Comparison of ENCODE assay signal across 8 cellular contexts in the genomic region with DNA sequence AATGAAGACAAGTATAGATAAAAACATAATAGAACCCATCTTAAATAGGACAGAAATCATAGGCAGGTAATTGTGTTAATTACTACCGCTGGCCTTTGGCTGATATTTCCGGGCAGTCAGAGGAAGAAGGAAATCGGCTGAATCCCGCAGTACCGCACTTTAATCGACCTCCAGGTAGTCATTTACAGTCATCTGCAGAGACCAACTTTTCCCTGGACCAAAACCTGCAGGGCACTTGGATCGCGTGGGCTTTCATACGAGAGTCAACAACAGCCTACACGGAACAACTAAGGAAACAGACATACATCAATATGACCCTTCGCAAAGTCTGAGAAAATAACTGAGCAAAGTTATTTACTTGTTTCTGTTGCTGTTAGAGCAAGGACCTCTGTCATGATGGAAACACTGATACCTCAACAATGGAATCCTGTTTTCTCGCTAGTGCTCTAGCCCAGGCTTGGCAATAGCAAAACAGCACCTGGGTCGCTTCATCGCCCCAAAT. TPM values are rescaled to one million over a fixed set of nuclear protein-coding genes. Genes with fewer than 3 reads are reported as not detected.
A peak's percentile ranks its signal among the peaks of the same experiment; 100 is the strongest.
DNase-seq lines count a peak whose midpoint lies in the region; ATAC-seq, FAIRE-seq and TF ChIP-seq lines count a peak whose summit lies in the region.

No MANE protein-coding gene starts in this region.

- H3K9me3 ChIP-seq in adrenal gland (replicated peaks in 1 of 3) (no peaks in the 10 kb centered on the region), keratinocyte (ENCODE audit: control insufficient read depth, low read depth, low read length) (no peaks in the 10 kb centered on the region), subcutaneous abdominal adipose tissue (ENCODE audit: control insufficient read depth in 5 of 5, low read length in 5 of 5) (no peaks in the 10 kb centered on the region)

- no peak for ATAC-seq in activated CD4-positive, CD25-positive, alpha-beta regulatory T cell treated with anti-CD3 and anti-CD28 coated beads, Interleukin-2, amount 50 U/mL, for 24 hours
- ATAC-seq in GM18498 (IDR thresholded peaks at IDR 0.05; ENCODE audit: unreplicated experiment) = no peak

- H2AFZ ChIP-seq in keratinocyte (ENCODE audit: control insufficient read depth, low read length) = peak overlapping the region; percentile 92

- peaks cover 39% of the 10 kb centered on the region for H3K79me2 ChIP-seq in keratinocyte (ENCODE audit: control insufficient read depth, insufficient read depth, low read length)

- WGBS in adrenal gland, 4 donors = 0 to 2% (median 1%) methylated on average over 14 of the region's 14 CpGs

- intact Hi-C loops in adrenal gland (cut with DNase I) = loop anchor here in 1 of 2 donors (10.0 kb wide), 1 partner anchor 52 kb away; the partner anchor contains the start of gene MSANTD4

- peak overlapping the region; percentile 99 for H3K4me2 ChIP-seq in keratinocyte (ENCODE audit: control insufficient read depth, extremely low read depth, insufficient read depth, low read depth, low read length)

- H3K27ac ChIP-seq in adrenal gland (peak overlapping the region; percentile 66 to 97 (median 93)), keratinocyte (ENCODE audit: control insufficient read depth, insufficient read depth, low read length) (peak overlapping the region; percentile 83), subcutaneous abdominal adipose tissue (ENCODE audit: low read depth, low read length) (peak overlapping the region; percentile 71)

- DNase-seq in GM06990 (ENCODE audit: extremely low read depth, insufficient read length) = no peak
- DNase-seq in KG1 (lab: John Stamatoyannopoulos, UW) = peak; percentile 78
- DNase-seq in adrenal gland = peak in 6 of 7 donors; percentile 4 to 61 (median 19)
- no peak for DNase-seq in keratinocyte (ENCODE audit: low read depth, low spot score)
- DNase-seq in OCI-M2 (lab: John Stamatoyannopoulos, UW; ENCODE audit: unreplicated experiment) = no peak

- H3K4me3 ChIP-seq in GM06990 (replicated peaks; ENCODE audit: low read depth, low read length) (peak overlapping the region; percentile 86), adrenal gland (peak overlapping the region in 3 of 4 donors; percentile 65 to 88 (median 69)), keratinocyte (ENCODE audit: control insufficient read depth in 2 of 3, extremely low read depth in 1 of 3, insufficient read depth in 2 of 3, low read depth in 1 of 3, low read length in 3 of 3) (peak overlapping the region; percentile 82 to 91 (median 87)), subcutaneous abdominal adipose tissue (ENCODE audit: low read depth in 1 of 5, low read length in 5 of 5) (peak overlapping the region; percentile 97 to 100 (median 99))

- dilution Hi-C loops in keratinocyte (cut with MboI; ENCODE audit: extremely low pct_ligation_motif_present, low sequenced_read_pairs) = no loop called here

- no peak for FAIRE-seq in keratinocyte (lab: Jason Lieb, UNC)

- H4K20me1 ChIP-seq in keratinocyte (ENCODE audit: control insufficient read depth, extremely low read depth, insufficient read depth, low read length) = no peaks in the 10 kb centered on the region

- H3K9me1 ChIP-seq in keratinocyte (ENCODE audit: control insufficient read depth, extremely low read depth, insufficient read depth, low read length) = no peaks in the 10 kb centered on the region

- H3K36me3 ChIP-seq in GM06990 (ENCODE audit: control insufficient read depth, insufficient read depth, low read length) = no peaks in the 10 kb centered on the region
- peaks cover 0 to 15% of the 10 kb centered on the region in 2 donors for H3K36me3 ChIP-seq in adrenal gland (replicated peaks in 1 of 2)
- H3K36me3 ChIP-seq in keratinocyte (ENCODE audit: control insufficient read depth in 2 of 2, extremely low read depth in 1 of 2, insufficient read depth in 2 of 2, low read length in 2 of 2) = peaks cover 0 to 15% of the 10 kb centered on the region in 2 experiments
- H3K36me3 ChIP-seq in subcutaneous abdominal adipose tissue (ENCODE audit: control insufficient read depth in 5 of 5, insufficient read depth in 5 of 5, low read length in 5 of 5) = peaks cover 7 to 18% (median 11%) of the 10 kb centered on the region in 5 donors

- H3K27me3 ChIP-seq in GM06990 (replicated peaks; ENCODE audit: control insufficient read depth, insufficient read depth, low read length) = no peaks in the 10 kb centered on the region
- no peaks in the 10 kb centered on the region for H3K27me3 ChIP-seq in adrenal gland
- H3K27me3 ChIP-seq in keratinocyte (ENCODE audit: control insufficient read depth, extremely low read depth, insufficient read depth, low read length) = no peaks in the 10 kb centered on the region
- no peaks in the 10 kb centered on the region for H3K27me3 ChIP-seq in subcutaneous abdominal adipose tissue (ENCODE audit: control insufficient read depth in 5 of 5, insufficient read depth in 4 of 5, low read length in 5 of 5)

- TF ChIP-seq POLR2A in adrenal gland (IDR thresholded peaks at IDR 0.05) = no peak

- H3K4me1 ChIP-seq in adrenal gland (replicated peaks in 1 of 2) (peaks cover 6 to 32% of the 10 kb centered on the region in 2 donors), keratinocyte (ENCODE audit: control insufficient read depth, extremely low read depth, insufficient read depth, low read length) (peaks cover 7% of the 10 kb centered on the region), subcutaneous abdominal adipose tissue (ENCODE audit: control insufficient read depth in 5 of 5, insufficient read depth in 5 of 5, low read length in 5 of 5) (peaks cover 0 to 38% (median 24%) of the 10 kb centered on the region in 5 donors)

- H3K9ac ChIP-seq in keratinocyte (ENCODE audit: control insufficient read depth, extremely low read depth, insufficient read depth, low read length) (peak overlapping the region; percentile 80), subcutaneous abdominal adipose tissue (ENCODE audit: low read length in 5 of 5) (peak overlapping the region; percentile 70 to 92 (median 82))

- TF ChIP-seq CTCF in GM06990 (IDR thresholded peaks at IDR 0.05; ENCODE audit: insufficient read depth, low read length, poor library complexity, severe bottlenecking) = no peak
- no peak for TF ChIP-seq CTCF in adrenal gland (IDR thresholded peaks at IDR 0.05)
- TF ChIP-seq CTCF in keratinocyte (optimal IDR thresholded peaks at IDR 0.05 in 1 of 3, IDR thresholded peaks at IDR 0.05 in 1 of 3, conservative IDR thresholded peaks at IDR 0.05 in 1 of 3; ENCODE audit: extremely low read depth in 1 of 3, insufficient read depth in 2 of 3, low read length in 3 of 3) = no peak

RNA-seq across cellular contexts. Expression of gene KBTBD3, which starts 0.7 kb away (rescaled TPM):
- total RNA-seq in adrenal gland = 10 to 100 TPM in 3 of 8 donors, 1 to 10 TPM in 4, under 1 TPM in 1; 0.97 to 13.3 (median 5.6) TPM
- 1 to 10 TPM; 3.6 to 7.2 (median 4.0) TPM for polyA plus RNA-seq in adrenal gland
- 1.5 to 12.8 TPM (median 8.9 TPM) in 3 replicates for polyA plus RNA-seq in keratinocyte
- polyA plus RNA-seq in keratinocyte (2011; ENCODE audit: low read depth) = 4.0 TPM
- polyA plus RNA-seq in keratinocyte (2011; cell fraction: cytosol; rRNA removed) = 2.7 and 4.0 TPM in 2 replicates
- 2.8 TPM in 2 replicates for polyA plus RNA-seq in keratinocyte (2011; cell fraction: nucleus; rRNA removed)
- 3.4 and 5.2 TPM in 2 replicates for polyA plus RNA-seq in keratinocyte (2012; ENCODE audit: low replicate concordance)
- polyA minus RNA-seq in keratinocyte = 4.4 to 8.5 TPM (median 5.7 TPM) in 3 replicates
- 1.3 TPM for polyA minus RNA-seq in keratinocyte (2011; cell fraction: cytosol; rRNA and poly(A)+ RNA removed)
- 5.0 and 8.9 TPM in 2 replicates for polyA minus RNA-seq in keratinocyte (2011; cell fraction: nucleus; rRNA and poly(A)+ RNA removed)

RNA-seq across cellular contexts. Expression of gene AASDHPPT, which starts 1.0 kb away (rescaled TPM):
- total RNA-seq in adrenal gland = 10 to 100 TPM; 27.7 to 49.2 (median 39.8) TPM
- polyA plus RNA-seq in adrenal gland = 10 to 100 TPM; 13.8 to 42.8 (median 16.3) TPM
- polyA plus RNA-seq in keratinocyte = 30.2 to 53.0 TPM (median 30.4 TPM) in 3 replicates
- polyA plus RNA-seq in keratinocyte (2011; ENCODE audit: low read depth) = 113 TPM
- polyA plus RNA-seq in keratinocyte (2011; cell fraction: cytosol; rRNA removed) = 29.2 and 52.4 TPM in 2 replicates
- polyA plus RNA-seq in keratinocyte (2011; cell fraction: nucleus; rRNA removed) = 19.8 and 31.8 TPM in 2 replicates
- polyA plus RNA-seq in keratinocyte (2012; ENCODE audit: low replicate concordance) = 26.7 and 33.5 TPM in 2 replicates
- 7.9 to 25.2 TPM (median 16.4 TPM) in 3 replicates for polyA minus RNA-seq in keratinocyte
- 59.3 TPM for polyA minus RNA-seq in keratinocyte (2011; cell fraction: cytosol; rRNA and poly(A)+ RNA removed)
- polyA minus RNA-seq in keratinocyte (2011; cell fraction: nucleus; rRNA and poly(A)+ RNA removed) = 25.6 and 36.5 TPM in 2 replicates

RNA-seq across cellular contexts. Expression of gene MSANTD4, which starts 54.4 kb away (rescaled TPM):
- total RNA-seq in adrenal gland = 10 to 100 TPM in 7 of 8 donors, 1 to 10 TPM in 1; 5.0 to 24.8 (median 19.2) TPM
- polyA plus RNA-seq in adrenal gland (10 to 100 TPM in 1 of 3 donors, 1 to 10 TPM in 2; 3.7 to 25.9 (median 8.1) TPM), keratinocyte (7.3 to 10.6 TPM (median 10.6 TPM) in 3 replicates)
- polyA plus RNA-seq in keratinocyte (2011; ENCODE audit: low read depth) = 24.8 TPM
- 7.5 and 13.2 TPM in 2 replicates for polyA plus RNA-seq in keratinocyte (2011; cell fraction: cytosol; rRNA removed)
- 12.9 and 17.3 TPM in 2 replicates for polyA plus RNA-seq in keratinocyte (2011; cell fraction: nucleus; rRNA removed)
- 10.1 and 10.8 TPM in 2 replicates for polyA plus RNA-seq in keratinocyte (2012; ENCODE audit: low replicate concordance)
- polyA minus RNA-seq in keratinocyte = 0.66 to 8.2 TPM (median 4.3 TPM) in 3 replicates
- polyA minus RNA-seq in keratinocyte (2011; cell fraction: cytosol; rRNA and poly(A)+ RNA removed) = 11.1 TPM
- 9.0 and 15.4 TPM in 2 replicates for polyA minus RNA-seq in keratinocyte (2011; cell fraction: nucleus; rRNA and poly(A)+ RNA removed)

Comparison
In these comparisons a context has a peak if more than half of its experiments do, and no peak if none do; other contexts are left out.
1. DNase-seq: peak in KG1 (single experiment) and adrenal gland (6 of 7); none in GM06990 (single experiment), keratinocyte (single experiment) and OCI-M2 (single experiment).
2. Peak in every context shown above with its lines, with median percentiles within 50 percentile points of each other: H3K4me3 ChIP-seq and H3K27ac ChIP-seq.